1 cellular context compared by ENCODE assay signal in genomic region chr2:17822452-17823117, GRCh38.
TF ChIP-seq lines count a peak whose summit lies in the region.

No MANE protein-coding gene starts in this region.

TF ChIP-seq in GM12878, 131 proteins besides CTCF, POLR2A, EP300 and RAD21 (continued from another document):
- TF ChIP-seq, protein P1, sequence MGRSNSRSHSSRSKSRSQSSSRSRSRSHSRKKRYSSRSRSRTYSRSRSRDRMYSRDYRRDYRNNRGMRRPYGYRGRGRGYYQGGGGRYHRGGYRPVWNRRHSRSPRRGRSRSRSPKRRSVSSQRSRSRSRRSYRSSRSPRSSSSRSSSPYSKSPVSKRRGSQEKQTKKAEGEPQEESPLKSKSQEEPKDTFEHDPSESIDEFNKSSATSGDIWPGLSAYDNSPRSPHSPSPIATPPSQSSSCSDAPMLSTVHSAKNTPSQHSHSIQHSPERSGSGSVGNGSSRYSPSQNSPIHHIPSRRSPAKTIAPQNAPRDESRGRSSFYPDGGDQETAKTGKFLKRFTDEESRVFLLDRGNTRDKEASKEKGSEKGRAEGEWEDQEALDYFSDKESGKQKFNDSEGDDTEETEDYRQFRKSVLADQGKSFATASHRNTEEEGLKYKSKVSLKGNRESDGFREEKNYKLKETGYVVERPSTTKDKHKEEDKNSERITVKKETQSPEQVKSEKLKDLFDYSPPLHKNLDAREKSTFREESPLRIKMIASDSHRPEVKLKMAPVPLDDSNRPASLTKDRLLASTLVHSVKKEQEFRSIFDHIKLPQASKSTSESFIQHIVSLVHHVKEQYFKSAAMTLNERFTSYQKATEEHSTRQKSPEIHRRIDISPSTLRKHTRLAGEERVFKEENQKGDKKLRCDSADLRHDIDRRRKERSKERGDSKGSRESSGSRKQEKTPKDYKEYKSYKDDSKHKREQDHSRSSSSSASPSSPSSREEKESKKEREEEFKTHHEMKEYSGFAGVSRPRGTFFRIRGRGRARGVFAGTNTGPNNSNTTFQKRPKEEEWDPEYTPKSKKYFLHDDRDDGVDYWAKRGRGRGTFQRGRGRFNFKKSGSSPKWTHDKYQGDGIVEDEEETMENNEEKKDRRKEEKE (IDR thresholded peaks at IDR 0.05): no peak
- 0 out of 2 replicates have a peak, but pooled peaks have one; percentile 5 for TF ChIP-seq EED (IDR thresholded peaks at IDR 0.05; ENCODE audit: low read depth)
- no peak for TF ChIP-seq RELA (IDR thresholded peaks at IDR 0.05; ENCODE audit: borderline replicate concordance, partially characterized antibody)
- TF ChIP-seq, protein P2, sequence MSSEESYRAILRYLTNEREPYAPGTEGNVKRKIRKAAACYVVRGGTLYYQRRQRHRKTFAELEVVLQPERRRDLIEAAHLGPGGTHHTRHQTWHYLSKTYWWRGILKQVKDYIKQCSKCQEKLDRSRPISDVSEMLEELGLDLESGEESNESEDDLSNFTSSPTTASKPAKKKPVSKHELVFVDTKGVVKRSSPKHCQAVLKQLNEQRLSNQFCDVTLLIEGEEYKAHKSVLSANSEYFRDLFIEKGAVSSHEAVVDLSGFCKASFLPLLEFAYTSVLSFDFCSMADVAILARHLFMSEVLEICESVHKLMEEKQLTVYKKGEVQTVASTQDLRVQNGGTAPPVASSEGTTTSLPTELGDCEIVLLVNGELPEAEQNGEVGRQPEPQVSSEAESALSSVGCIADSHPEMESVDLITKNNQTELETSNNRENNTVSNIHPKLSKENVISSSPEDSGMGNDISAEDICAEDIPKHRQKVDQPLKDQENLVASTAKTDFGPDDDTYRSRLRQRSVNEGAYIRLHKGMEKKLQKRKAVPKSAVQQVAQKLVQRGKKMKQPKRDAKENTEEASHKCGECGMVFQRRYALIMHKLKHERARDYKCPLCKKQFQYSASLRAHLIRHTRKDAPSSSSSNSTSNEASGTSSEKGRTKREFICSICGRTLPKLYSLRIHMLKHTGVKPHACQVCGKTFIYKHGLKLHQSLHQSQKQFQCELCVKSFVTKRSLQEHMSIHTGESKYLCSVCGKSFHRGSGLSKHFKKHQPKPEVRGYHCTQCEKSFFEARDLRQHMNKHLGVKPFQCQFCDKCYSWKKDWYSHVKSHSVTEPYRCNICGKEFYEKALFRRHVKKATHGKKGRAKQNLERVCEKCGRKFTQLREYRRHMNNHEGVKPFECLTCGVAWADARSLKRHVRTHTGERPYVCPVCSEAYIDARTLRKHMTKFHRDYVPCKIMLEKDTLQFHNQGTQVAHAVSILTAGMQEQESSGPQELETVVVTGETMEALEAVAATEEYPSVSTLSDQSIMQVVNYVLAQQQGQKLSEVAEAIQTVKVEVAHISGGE (CRISPR knock-in tag; IDR thresholded peaks at IDR 0.05): no peak
- no peak for TF ChIP-seq REST (IDR thresholded peaks at IDR 0.05; ENCODE audit: low read depth, low read length)
- TF ChIP-seq ZNF687 (IDR thresholded peaks at IDR 0.05): no peak
- no peak for TF ChIP-seq EZH2 (IDR thresholded peaks at IDR 0.05; ENCODE audit: borderline replicate concordance, control insufficient read depth, low read depth, low read length)
- TF ChIP-seq RFX5 (IDR thresholded peaks at IDR 0.05; ENCODE audit: low read depth, low read length): no peak
- TF ChIP-seq, protein P3, sequence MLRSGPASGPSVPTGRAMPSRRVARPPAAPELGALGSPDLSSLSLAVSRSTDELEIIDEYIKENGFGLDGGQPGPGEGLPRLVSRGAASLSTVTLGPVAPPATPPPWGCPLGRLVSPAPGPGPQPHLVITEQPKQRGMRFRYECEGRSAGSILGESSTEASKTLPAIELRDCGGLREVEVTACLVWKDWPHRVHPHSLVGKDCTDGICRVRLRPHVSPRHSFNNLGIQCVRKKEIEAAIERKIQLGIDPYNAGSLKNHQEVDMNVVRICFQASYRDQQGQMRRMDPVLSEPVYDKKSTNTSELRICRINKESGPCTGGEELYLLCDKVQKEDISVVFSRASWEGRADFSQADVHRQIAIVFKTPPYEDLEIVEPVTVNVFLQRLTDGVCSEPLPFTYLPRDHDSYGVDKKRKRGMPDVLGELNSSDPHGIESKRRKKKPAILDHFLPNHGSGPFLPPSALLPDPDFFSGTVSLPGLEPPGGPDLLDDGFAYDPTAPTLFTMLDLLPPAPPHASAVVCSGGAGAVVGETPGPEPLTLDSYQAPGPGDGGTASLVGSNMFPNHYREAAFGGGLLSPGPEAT (IDR thresholded peaks at IDR 0.05; ENCODE audit: low read depth): no peak
TF ChIP-seq in GM12878: peak in this region for 8.
